In the genomic region with DNA sequence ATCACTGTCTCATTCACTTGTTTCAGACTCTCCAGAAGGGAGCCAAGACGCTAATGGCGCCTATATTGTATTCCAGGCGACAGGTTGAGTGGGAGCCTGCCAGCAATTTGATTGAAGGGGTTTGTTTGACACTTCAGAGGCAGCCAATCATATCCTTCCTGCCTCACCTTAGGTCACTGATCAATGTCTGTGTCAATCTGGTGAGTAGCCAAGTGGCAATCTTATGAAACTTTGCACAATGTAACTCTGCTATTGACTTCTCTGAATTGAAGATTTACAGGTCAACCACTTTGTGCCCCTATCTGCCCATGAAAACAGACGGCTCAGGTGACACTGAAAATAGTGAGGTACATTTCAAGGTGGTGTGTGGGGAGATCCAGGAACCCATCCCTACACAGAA, we compare ENCODE assay signal across 28 cellular contexts.
"Had no signal": no experiment of that assay in that cellular context is flagged by ENCODE, and none has a peak within 500 bp of the region (broad histone marks: within the 10 kb centered on the region; RNA-seq: fewer than 3 reads in every experiment).

No MANE protein-coding gene starts in this region.

- H3K4me1 Mint-ChIP-seq: stimulated activated effector memory CD8-positive, alpha-beta T cell treated with anti-CD3 and anti-CD28 coated beads, Interleukin-12 subunit alpha, Interleukin-12 subunit beta, amount 100 ng/mL, for 72 hours; stimulated activated memory B cell treated with anti-CD40 and anti-IgM and Interleukin-4, amounts not matched to agents 10 μg/mL and 1 μg/mL and 100 μg/mL, for 72 hours; stimulated activated naive B cell treated with anti-CD40 and anti-IgM and Interleukin-4, amounts not matched to agents 10 μg/mL and 1 μg/mL and 100 μg/mL, for 72 hours; stimulated activated naive CD8-positive, alpha-beta T cell treated with anti-CD3 and anti-CD28 coated beads, Interleukin-15, amount 100 ng/mL, for 72 hours had no signal

- FAIRE-seq: urothelium cell line had no signal

- H3K27ac Mint-ChIP-seq: stimulated activated effector memory CD8-positive, alpha-beta T cell treated with anti-CD3 and anti-CD28 coated beads, Interleukin-12 subunit alpha, Interleukin-12 subunit beta, amount 100 ng/mL, for 72 hours; stimulated activated memory B cell treated with anti-CD40 and anti-IgM and Interleukin-4, amounts not matched to agents 10 μg/mL and 1 μg/mL and 100 μg/mL, for 72 hours; stimulated activated naive B cell treated with anti-CD40 and anti-IgM and Interleukin-4, amounts not matched to agents 10 μg/mL and 1 μg/mL and 100 μg/mL, for 72 hours; stimulated activated naive CD8-positive, alpha-beta T cell treated with anti-CD3 and anti-CD28 coated beads, Interleukin-15, amount 100 ng/mL, for 72 hours; stimulated activated naive CD8-positive, alpha-beta T cell treated with anti-CD3 and anti-CD28 coated beads, Interleukin-15, Interleukin-2, amounts not matched to agents 100 ng/mL and 50 ng/mL, for 24 hours; type B pancreatic cell had no signal

- H3K36me3 ChIP-seq: stomach, suprapubic skin, thoracic aorta, thyroid gland, tibial artery, tibial nerve, transverse colon, upper lobe of left lung, upper lobe of right lung, uterus, vagina had no signal

- H3K27ac ChIP-seq: stomach, suprapubic skin, testis, thoracic aorta, thyroid gland, tibial artery, tibial nerve, transverse colon, upper lobe of left lung, upper lobe of right lung, uterus, vagina had no signal

- DNase-seq: stimulated activated CD4-positive, alpha-beta T cell treated with anti-CD3 and anti-CD28 coated beads, Interleukin-2, amount 100 ng/mL, for 48 hours; stimulated activated CD4-positive, alpha-beta T cell treated with anti-CD3 and anti-CD28 coated beads, Interleukin-4, amount 100 ng/mL, for 1 hour; stimulated activated CD4-positive, alpha-beta T cell treated with anti-CD3 and anti-CD28 coated beads, Interleukin-4, amount 100 ng/mL, for 24 hours; stimulated activated CD4-positive, alpha-beta T cell treated with anti-CD3 and anti-CD28 coated beads, Interleukin-4, amount 100 ng/mL, for 4 hours; stimulated activated CD8-positive, alpha-beta memory T cell treated with anti-CD3 and anti-CD28 coated beads, Interleukin-4, amount 100 ng/mL, for 48 hours; stimulated activated naive B cell treated with anti-CD40 and anti-IgM and Interleukin-4, amounts not matched to agents 10 μg/mL and 1 μg/mL and 100 μg/mL, for 72 hours; stimulated activated naive CD4-positive, alpha-beta T cell; stimulated activated naive CD4-positive, alpha-beta T cell treated with Interleukin-2 at 50 U/mL for 16 hours; stimulated activated naive CD8-positive, alpha-beta T cell treated with anti-CD3 and anti-CD28 coated beads, Interleukin-15, amount 100 ng/mL, for 72 hours; stimulated activated naive CD8-positive, alpha-beta T cell treated with anti-CD3 and anti-CD28 coated beads, Interleukin-15, Interleukin-2, amounts not matched to agents 100 U/mL and 50 U/mL, for 24 hours; stomach; substantia nigra; testis; thyroid gland; tibial artery; transverse colon; upper lobe of left lung; upper lobe of right lung; uterus had no signal

- H3K4me3 Mint-ChIP-seq: stimulated activated effector memory CD8-positive, alpha-beta T cell treated with anti-CD3 and anti-CD28 coated beads, Interleukin-12 subunit alpha, Interleukin-12 subunit beta, amount 100 ng/mL, for 72 hours; stimulated activated memory B cell treated with anti-CD40 and anti-IgM and Interleukin-4, amounts not matched to agents 10 μg/mL and 1 μg/mL and 100 μg/mL, for 72 hours; stimulated activated naive B cell treated with anti-CD40 and anti-IgM and Interleukin-4, amounts not matched to agents 10 μg/mL and 1 μg/mL and 100 μg/mL, for 72 hours; stimulated activated naive CD8-positive, alpha-beta T cell treated with anti-CD3 and anti-CD28 coated beads, Interleukin-15, amount 100 ng/mL, for 72 hours; stimulated activated naive CD8-positive, alpha-beta T cell treated with anti-CD3 and anti-CD28 coated beads, Interleukin-15, Interleukin-2, amounts not matched to agents 100 ng/mL and 50 ng/mL, for 24 hours; type B pancreatic cell had no signal

- H3K9me3 ChIP-seq: stomach, suprapubic skin, testis, thoracic aorta, thyroid gland, tibial artery, tibial nerve, transverse colon, upper lobe of left lung, upper lobe of right lung, uterus, vagina had no signal

- H3K27me3 ChIP-seq: stomach, suprapubic skin, testis, thyroid gland, transverse colon, upper lobe of left lung, upper lobe of right lung, uterus, vagina had no signal

- H3K9me3 Mint-ChIP-seq: stimulated activated effector memory CD8-positive, alpha-beta T cell treated with anti-CD3 and anti-CD28 coated beads, Interleukin-12 subunit alpha, Interleukin-12 subunit beta, amount 100 ng/mL, for 72 hours; stimulated activated memory B cell treated with anti-CD40 and anti-IgM and Interleukin-4, amounts not matched to agents 10 μg/mL and 1 μg/mL and 100 μg/mL, for 72 hours; stimulated activated naive B cell treated with anti-CD40 and anti-IgM and Interleukin-4, amounts not matched to agents 10 μg/mL and 1 μg/mL and 100 μg/mL, for 72 hours; stimulated activated naive CD8-positive, alpha-beta T cell treated with anti-CD3 and anti-CD28 coated beads, Interleukin-15, amount 100 ng/mL, for 72 hours; stimulated activated naive CD8-positive, alpha-beta T cell treated with anti-CD3 and anti-CD28 coated beads, Interleukin-15, Interleukin-2, amounts not matched to agents 100 ng/mL and 50 ng/mL, for 24 hours; type B pancreatic cell had no signal

- H3K27me3 Mint-ChIP-seq: stimulated activated memory B cell treated with anti-CD40 and anti-IgM and Interleukin-4, amounts not matched to agents 10 μg/mL and 1 μg/mL and 100 μg/mL, for 72 hours; type B pancreatic cell had no signal

- H3K4me1 ChIP-seq: stomach, suprapubic skin, testis, thyroid gland, tibial artery, tibial nerve, transverse colon, upper lobe of left lung, upper lobe of right lung, uterus, vagina had no signal

- ATAC-seq: stimulated activated effector memory CD8-positive, alpha-beta T cell treated with anti-CD3 and anti-CD28 coated beads, Interleukin-12 subunit alpha, Interleukin-12 subunit beta, amount 100 ng/mL, for 72 hours; stimulated activated naive B cell treated with anti-CD40 and anti-IgM and Interleukin-4, amounts not matched to agents 10 μg/mL and 1 μg/mL and 100 μg/mL, for 72 hours; stimulated activated naive CD8-positive, alpha-beta T cell treated with anti-CD3 and anti-CD28 coated beads, Interleukin-15, amount 100 ng/mL, for 72 hours; stimulated activated naive CD8-positive, alpha-beta T cell treated with anti-CD3 and anti-CD28 coated beads, Interleukin-15, Interleukin-2, amounts not matched to agents 100 U/mL and 50 U/mL, for 24 hours; upper lobe of right lung had no signal

- H3K4me3 ChIP-seq: stomach, suprapubic skin, testis, thoracic aorta, thyroid gland, tibial artery, tibial nerve, transverse colon, upper lobe of left lung, upper lobe of right lung, uterus, vagina had no signal

- H3K36me3 Mint-ChIP-seq: stimulated activated effector memory CD8-positive, alpha-beta T cell treated with anti-CD3 and anti-CD28 coated beads, Interleukin-12 subunit alpha, Interleukin-12 subunit beta, amount 100 ng/mL, for 72 hours; stimulated activated memory B cell treated with anti-CD40 and anti-IgM and Interleukin-4, amounts not matched to agents 10 μg/mL and 1 μg/mL and 100 μg/mL, for 72 hours; stimulated activated naive B cell treated with anti-CD40 and anti-IgM and Interleukin-4, amounts not matched to agents 10 μg/mL and 1 μg/mL and 100 μg/mL, for 72 hours; type B pancreatic cell had no signal
